8 cellular contexts compared by ENCODE assay signal in the genomic region with DNA sequence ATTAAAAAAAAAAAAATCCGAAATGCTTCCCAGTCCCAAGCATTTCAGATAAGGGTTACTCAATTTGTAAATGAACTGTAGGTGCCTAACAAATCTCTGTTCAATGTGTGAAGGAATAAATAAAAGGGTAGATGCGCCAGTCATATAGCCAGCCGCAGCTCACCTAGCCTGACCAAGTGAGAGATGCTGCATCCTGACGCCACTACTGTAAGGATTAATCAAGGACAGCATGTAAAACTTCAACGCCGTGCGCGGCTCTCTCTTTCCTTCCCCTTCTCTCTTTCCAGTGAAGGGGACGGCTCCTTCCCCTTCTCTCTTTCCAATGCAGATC. TPM values are rescaled to one million over a fixed set of nuclear protein-coding genes. Genes with fewer than 3 reads are reported as not detected.
A peak's percentile ranks its signal among the peaks of the same experiment; 100 is the strongest.
DNase-seq lines count a peak whose midpoint lies in the region; ATAC-seq and TF ChIP-seq lines count a peak whose summit lies in the region.

No MANE protein-coding gene starts in this region.

- no peaks in the 10 kb centered on the region for H3K27me3 ChIP-seq in endocrine pancreas (ENCODE audit: control insufficient read depth, insufficient read depth, low read length)

- peak overlapping the region; percentile 89 for H3K27ac Mint-ChIP-seq in activated CD4-positive, alpha-beta T cell treated with anti-CD3 and anti-CD28 coated beads, Interleukin-2, amount 10 ng/mL, durations not matched to agents 24 days and 14 days
- H3K27ac Mint-ChIP-seq in nephron = peak overlapping the region; percentile 45 to 82 (median 46)

- no peak overlapping the region for H3K9ac ChIP-seq in endocrine pancreas (ENCODE audit: control insufficient read depth, insufficient read depth, low read length)

- H3K36me3 ChIP-seq in endocrine pancreas (ENCODE audit: control insufficient read depth, insufficient read depth, low read length) = no peaks in the 10 kb centered on the region

- H3K9me3 Mint-ChIP-seq in activated CD4-positive, alpha-beta T cell treated with anti-CD3 and anti-CD28 coated beads, Interleukin-2, amount 10 ng/mL, durations not matched to agents 24 days and 14 days = no peaks in the 10 kb centered on the region
- H3K9me3 Mint-ChIP-seq in nephron = no peaks in the 10 kb centered on the region

- intact Hi-C loops in activated CD4-positive, alpha-beta T cell treated with anti-CD3 and anti-CD28 coated beads, Interleukin-2, amount 10 ng/mL, durations not matched to agents 24 days and 14 days (cut with micrococcal nuclease) = loop anchor here (2.0 kb wide), 1 partner anchor 66 kb away; no protein-coding TSS in a partner anchor

- no peak for DNase-seq in activated CD4-positive, alpha-beta T cell treated with anti-CD3 and anti-CD28 coated beads, Interleukin-2, amount 10 ng/mL, durations not matched to agents 24 days and 14 days
- no peak for DNase-seq in activated CD4-positive, alpha-beta T cell treated with anti-CD3 and anti-CD28 coated beads, Interleukin-2, amount 50 U/mL, for 4 hours
- DNase-seq in NCI-H510A (lab: John Stamatoyannopoulos, UW) (peak; percentile 27), amygdala (lab: John Stamatoyannopoulos, UW) (no peak), SKM-1 treated with dmso at 0.1 percent for 144 hours (lab: John Stamatoyannopoulos, UW; ENCODE audit: unreplicated experiment) (no peak)

- H3K4me3 ChIP-seq in endocrine pancreas (ENCODE audit: control insufficient read depth, insufficient read depth, low read length) = peak overlapping the region; percentile 60

- H3K9me3 ChIP-seq in endocrine pancreas (ENCODE audit: control insufficient read depth, low read length) = no peaks in the 10 kb centered on the region

- no peak for TF ChIP-seq CTCF in nephron (IDR thresholded peaks at IDR 0.05; ENCODE audit: unreplicated experiment in 3 of 3)

- H3K4me3 Mint-ChIP-seq in activated CD4-positive, alpha-beta T cell treated with anti-CD3 and anti-CD28 coated beads, Interleukin-2, amount 10 ng/mL, durations not matched to agents 24 days and 14 days = peak overlapping the region; percentile 99
- H3K4me3 Mint-ChIP-seq in nephron = peak overlapping the region; percentile 94 to 97 (median 95)

- peaks cover 4% of the 10 kb centered on the region for H3K4me1 ChIP-seq in endocrine pancreas (ENCODE audit: control insufficient read depth, insufficient read depth, low read length)

- ATAC-seq in GM21825 (IDR thresholded peaks at IDR 0.05; ENCODE audit: unreplicated experiment) = no peak

- H3K27me3 Mint-ChIP-seq in activated CD4-positive, alpha-beta T cell treated with anti-CD3 and anti-CD28 coated beads, Interleukin-2, amount 10 ng/mL, durations not matched to agents 24 days and 14 days = peaks cover 3% of the 10 kb centered on the region
- H3K27me3 Mint-ChIP-seq in nephron (ENCODE audit: low read depth) = peaks cover 18% of the 10 kb centered on the region

- H3K4me1 Mint-ChIP-seq in activated CD4-positive, alpha-beta T cell treated with anti-CD3 and anti-CD28 coated beads, Interleukin-2, amount 10 ng/mL, durations not matched to agents 24 days and 14 days = peaks cover 35% of the 10 kb centered on the region
- H3K4me1 Mint-ChIP-seq in nephron = peaks cover 10% of the 10 kb centered on the region

- peaks cover 24% of the 10 kb centered on the region for H3K36me3 Mint-ChIP-seq in activated CD4-positive, alpha-beta T cell treated with anti-CD3 and anti-CD28 coated beads, Interleukin-2, amount 10 ng/mL, durations not matched to agents 24 days and 14 days (ENCODE audit: low read depth)
- peaks cover 14% of the 10 kb centered on the region for H3K36me3 Mint-ChIP-seq in nephron (ENCODE audit: low read depth)

RNA-seq across cellular contexts. Expression of a gene that starts 0.4 kb away (rescaled TPM):
- 99.0 and 102 TPM in 2 replicates for total RNA-seq in activated CD4-positive, alpha-beta T cell treated with anti-CD3 and anti-CD28 coated beads, Interleukin-2, amount 10 ng/mL, durations not matched to agents 24 days and 14 days

RNA-seq across cellular contexts. Expression of a gene that starts 56.1 kb away (rescaled TPM):
- total RNA-seq in activated CD4-positive, alpha-beta T cell treated with anti-CD3 and anti-CD28 coated beads, Interleukin-2, amount 10 ng/mL, durations not matched to agents 24 days and 14 days = 417 and 440 TPM in 2 replicates
